ENCODE assay signal across 17 cellular contexts in the genomic region with DNA sequence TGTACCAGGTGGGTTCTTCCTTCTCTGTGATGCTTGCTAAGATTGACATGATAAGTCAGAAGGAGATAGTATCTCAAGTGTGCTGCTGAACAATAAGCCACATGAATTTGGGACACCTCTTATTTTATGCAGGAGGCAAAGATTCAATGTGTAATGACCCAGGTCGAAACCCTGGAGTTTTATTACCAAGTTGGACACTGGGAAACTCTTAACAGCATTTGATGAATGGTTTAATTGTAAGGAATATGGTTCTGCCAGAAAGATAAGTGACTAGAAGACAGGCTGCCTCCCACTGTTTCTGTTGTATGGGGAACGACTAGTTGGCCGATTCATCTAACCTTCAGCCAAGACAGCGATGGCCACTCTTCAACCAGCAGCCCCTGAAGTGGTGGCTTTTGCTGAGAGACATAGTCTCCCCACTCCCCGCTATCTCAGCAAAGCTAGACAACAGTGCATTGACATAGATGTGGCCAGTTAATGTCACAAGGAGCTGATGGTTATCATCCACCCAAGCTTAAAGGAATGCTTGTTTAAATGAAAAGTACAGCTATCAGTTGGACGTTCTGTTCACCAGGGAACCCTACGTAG.
DNase-seq lines count a peak whose midpoint lies in the region; TF ChIP-seq lines count a peak whose summit lies in the region.
"Had no signal": no experiment of that assay in that cellular context is flagged by ENCODE, and none has a peak within 500 bp of the region (broad histone marks: within the 10 kb centered on the region; RNA-seq: fewer than 3 reads in every experiment).

No MANE protein-coding gene starts in this region.

- no peak overlapping the region for H3K4me3 ChIP-seq in colonic mucosa
- H3K4me3 ChIP-seq in transverse colon = no peak overlapping the region
- H3K4me3 ChIP-seq in stomach = no peak overlapping the region
- H3K4me3 ChIP-seq: SJCRH30 had no signal

- 74 to 83% methylated on average over 3 to 7 of the region's 7 CpGs for WGBS in transverse colon (ENCODE audit: low coverage in 1 of 2), 2 donors
- WGBS in stomach, 5 donors = 84 to 92% (median 88%) methylated on average over 7 of the region's 7 CpGs

- no peak for TF ChIP-seq POLR2A in transverse colon (IDR thresholded peaks at IDR 0.05)
- TF ChIP-seq POLR2A in stomach (IDR thresholded peaks at IDR 0.05) = no peak

- DNase-seq in NCI-H187 (lab: John Stamatoyannopoulos, UW) (peak; percentile 85 to 88), NCI-H2227 treated with DMSO at 0.1 percent for 48 hours (lab: John Stamatoyannopoulos, UW) (peak; percentile 5), colonic mucosa (no peak), transverse colon (no peak), KG1 (lab: John Stamatoyannopoulos, UW) (no peak), C1 segment of cervical spinal cord (lab: John Stamatoyannopoulos, UW) (no peak), stomach (no peak)
- DNase-seq: ACHN, AML-193, COR-L47, NCI-H1436 treated with DMSO at 0.1 percent for 48 hours, NCI-H2081 treated with DMSO at 0.1 percent for 48 hours, NCI-H446 treated with DMSO at 0.1 percent for 48 hours, NCI-H748 treated with DMSO at 0.1 percent for 48 hours, PC-3, SJCRH30 had no signal

- no peak for TF ChIP-seq EP300 in transverse colon (IDR thresholded peaks at IDR 0.05; ENCODE audit: low read depth)
- no peak for TF ChIP-seq EP300 in stomach (IDR thresholded peaks at IDR 0.05)

- intact Hi-C loops in colonic mucosa (cut with DNase I) (no loop called here), transverse colon (cut with DNase I; ENCODE audit: low total_unique reads) (no loop called here), stomach (cut with DNase I; ENCODE audit: low total_unique reads) (no loop called here)

- TF ChIP-seq CTCF in colonic mucosa (IDR thresholded peaks at IDR 0.05) = no peak
- no peak for TF ChIP-seq CTCF in transverse colon (IDR thresholded peaks at IDR 0.05)
- no peak for TF ChIP-seq CTCF in stomach (IDR thresholded peaks at IDR 0.05)

- no peaks in the 10 kb centered on the region for H3K27me3 ChIP-seq in colonic mucosa
- no peaks in the 10 kb centered on the region for H3K27me3 ChIP-seq in transverse colon
- H3K27me3 ChIP-seq in stomach = no peaks in the 10 kb centered on the region
- H3K27me3 ChIP-seq: SJCRH30 had no signal

- peaks cover 5% of the 10 kb centered on the region for H3K36me3 ChIP-seq in colonic mucosa
- H3K36me3 ChIP-seq in transverse colon = peaks cover 0 to 11% (median 0%) of the 10 kb centered on the region in 4 donors
- peaks cover 10 to 31% (median 25%) of the 10 kb centered on the region in 4 donors for H3K36me3 ChIP-seq in stomach
- H3K36me3 ChIP-seq: SJCRH30 had no signal

- in situ Hi-C loops in transverse colon (cut with MboI; ENCODE audit: low pct_ligation_motif_present in 1 of 4, low pct_unique_long_range_greater_than_20kb in 1 of 4, low sequenced_read_pairs in 3 of 4) = no loop called here

- peak overlapping the region; percentile 9 for H3K27ac ChIP-seq in colonic mucosa
- H3K27ac ChIP-seq in transverse colon = peak overlapping the region; percentile 6 to 65 (median 54)
- H3K27ac ChIP-seq in stomach = no peak overlapping the region
- H3K27ac ChIP-seq: RWPE1, SJCRH30 had no signal

- no peaks in the 10 kb centered on the region for H3K9me3 ChIP-seq in colonic mucosa
- H3K9me3 ChIP-seq in transverse colon = no peaks in the 10 kb centered on the region
- no peaks in the 10 kb centered on the region for H3K9me3 ChIP-seq in stomach
- H3K9me3 ChIP-seq: SJCRH30 had no signal

- H3K4me1 ChIP-seq in colonic mucosa (no peaks in the 10 kb centered on the region), transverse colon (peaks cover 0 to 16% (median 0%) of the 10 kb centered on the region in 4 donors), stomach (peaks cover 0 to 18% (median 0%) of the 10 kb centered on the region in 4 donors)
- H3K4me1 ChIP-seq: SJCRH30 had no signal

- no peak overlapping the region for H3K9ac ChIP-seq in colonic mucosa (ENCODE audit: low read depth in 2 of 2, low read length in 2 of 2)

Comparison
In these comparisons a context has a peak if more than half of its experiments do, and no peak if none do; other contexts are left out.
1. DNase-seq: peak in NCI-H187 (2 of 2) and NCI-H2227 treated with DMSO at 0.1 percent for 48 hours (single experiment); none in colonic mucosa (single experiment), transverse colon (single experiment), KG1 (single experiment), C1 segment of cervical spinal cord (0 of 14) and stomach (single experiment).
2. H3K27ac ChIP-seq: peak in colonic mucosa (single experiment) and transverse colon (4 of 4); none in stomach (0 of 5).